Comparison of ENCODE assay signal across 29 cellular contexts in the genomic region with DNA sequence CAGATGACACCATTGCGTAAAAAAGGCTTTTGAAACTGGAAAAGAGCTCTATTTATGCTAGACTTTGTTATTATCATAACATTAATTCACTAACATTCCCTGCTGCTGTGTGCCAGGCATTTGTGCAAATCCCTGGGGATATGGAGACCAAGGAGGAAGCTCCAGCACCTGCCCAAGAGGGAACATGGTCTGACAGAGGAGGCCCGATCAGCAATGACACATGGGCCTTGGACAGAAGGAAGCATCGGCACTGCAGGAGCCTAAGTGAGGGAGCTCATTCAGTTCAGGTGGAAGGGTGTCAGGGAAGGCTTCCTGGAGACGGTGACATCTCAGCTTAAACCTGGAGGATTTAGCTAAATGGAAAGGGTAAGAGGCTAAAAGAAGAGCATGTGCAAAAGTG.
"Had no signal": no experiment of that assay in that cellular context is flagged by ENCODE, and none has a peak within 500 bp of the region (broad histone marks: within the 10 kb centered on the region; RNA-seq: fewer than 3 reads in every experiment).

No MANE protein-coding gene starts in this region.

- DNase-seq: activated B cell treated with CpG ODN at 0.5 μM for 24 hours; activated CD4-positive, alpha-beta T cell treated with anti-CD3 and anti-CD28 coated beads for 48 hours; activated CD4-positive, alpha-beta T cell treated with anti-CD3 and anti-CD28 coated beads, Interleukin-2, amount 50 U/mL, for 1 hour; activated CD4-positive, alpha-beta T cell treated with anti-CD3 and anti-CD28 coated beads, Interleukin-2, amount 50 U/mL, for 48 hours; activated CD8-positive, alpha-beta memory T cell treated with anti-CD3 and anti-CD28 coated beads for 24 hours; activated CD8-positive, alpha-beta T cell treated with anti-CD3 and anti-CD28 coated beads for 36 hours; activated effector memory CD4-positive, alpha-beta T cell treated with Interleukin-2 at 50 U/mL for 16 hours; activated gamma-delta T cell treated with Interleukin-2 at 50 U/mL for 16 hours; activated naive CD4-positive, alpha-beta T cell treated with anti-CD3 and anti-CD28 coated beads, Interleukin-2, amount 50 U/mL, for 16 hours; activated naive CD4-positive, alpha-beta T cell treated with Interleukin-2 at 50 U/mL for 16 hours; activated T-cell treated with anti-CD3 and anti-CD28 coated beads, Interleukin-2, amount 50 U/mL, for 4 hours; amniotic stem cell; anterior cingulate cortex; body of pancreas; effector CD8-positive, alpha-beta T cell; esophagus squamous epithelium; foreskin melanocyte; heart right ventricle; T-cell; T1000; WERI-Rb-1 had no signal

- ATAC-seq: activated CD4-positive, CD25-positive, alpha-beta regulatory T cell treated with anti-CD3 and anti-CD28 coated beads, Interleukin-2, amount 50 U/mL, for 24 hours; activated CD8-positive, alpha-beta T cell treated with anti-CD3 and anti-CD28 coated beads for 36 hours; activated T-cell treated with anti-CD3 and anti-CD28 coated beads, Interleukin-2, amount 50 U/mL, for 4 hours; activated T-helper 17 cell treated with anti-CD3 and anti-CD28 coated beads, Interleukin-2, amount 50 U/mL, for 72 hours; body of pancreas; gastroesophageal sphincter; heart right ventricle; T-cell had no signal

- H3K27ac ChIP-seq: body of pancreas, cardiac muscle cell, epithelial cell of prostate, esophagus squamous epithelium, gastroesophageal sphincter, heart right ventricle, WERI-Rb-1 had no signal

- H3K4me3 ChIP-seq: body of pancreas, cardiac muscle cell, esophagus squamous epithelium, gastroesophageal sphincter, heart right ventricle had no signal

- H3K36me3 ChIP-seq: cardiac muscle cell, esophagus squamous epithelium, gastroesophageal sphincter, heart right ventricle, WERI-Rb-1 had no signal

- H3K27me3 ChIP-seq: body of pancreas had no signal

- H3K9me3 ChIP-seq: body of pancreas, esophagus squamous epithelium, gastroesophageal sphincter, heart right ventricle had no signal

- FAIRE-seq: colon, endometrium, endothelial cell of umbilical vein had no signal
